In the genomic region with DNA sequence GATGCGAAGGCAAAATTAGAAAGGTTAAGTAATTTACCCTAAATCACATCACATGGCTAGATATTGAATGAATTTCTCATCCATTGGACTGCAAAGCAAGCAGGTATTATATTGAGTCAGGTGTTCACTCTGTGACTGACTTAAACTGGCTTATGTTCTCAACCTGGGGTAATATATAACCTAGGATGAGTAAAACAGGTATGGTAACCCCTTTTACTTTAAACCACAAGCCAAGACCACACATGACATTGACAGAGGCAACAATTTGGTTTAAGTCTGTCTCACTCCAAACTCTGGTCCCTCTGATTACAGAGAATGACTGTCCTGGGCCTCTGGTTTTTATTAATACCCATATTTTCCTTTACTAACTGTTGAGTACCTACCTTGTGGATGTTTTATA, we compare ENCODE assay signal across 27 cellular contexts.
DNase-seq lines count a peak whose midpoint lies in the region; ATAC-seq and FAIRE-seq lines count a peak whose summit lies in the region.
"Had no signal": no experiment of that assay in that cellular context is flagged by ENCODE, and none has a peak within 500 bp of the region (broad histone marks: within the 10 kb centered on the region; RNA-seq: fewer than 3 reads in every experiment).

No MANE protein-coding gene starts in this region.

- no peaks in the 10 kb centered on the region for H3K9me3 ChIP-seq in effector memory CD4-positive, alpha-beta T cell (ENCODE audit: control insufficient read depth, low read length)
- H3K9me3 ChIP-seq: BLaER1 treated with 17β-estradiol and CSF1 and Interleukin-3, amounts not matched to agents 10 nM and 100 nM; Caco-2; HAP-1; mucosa of descending colon; right lobe of liver; upper lobe of left lung had no signal

- FAIRE-seq in HTR-8/SVneo (lab: Jason Lieb, UNC), result no peak

- no peaks in the 10 kb centered on the region for H3K27me3 ChIP-seq in effector memory CD4-positive, alpha-beta T cell (replicated peaks; ENCODE audit: control insufficient read depth, insufficient read depth, low read length, poor library complexity, severe bottlenecking)
- H3K27me3 ChIP-seq: BLaER1 treated with 17β-estradiol and CSF1 and Interleukin-3, amounts not matched to agents 10 nM and 100 nM; right lobe of liver; upper lobe of left lung had no signal

- DNase-seq in HK-2 (ENCODE audit: unreplicated experiment) (no peak), HTR-8/SVneo (ENCODE audit: insufficient read length, low spot score) (no peak)
- DNase-seq in effector memory CD4-positive, alpha-beta T cell, result no peak
- DNase-seq: ACHN; activated effector memory CD4-positive, alpha-beta T cell treated with anti-CD3 and anti-CD28 coated beads, Interleukin-2, amount 50 U/mL, for 16 hours; Caco-2; cerebellar nuclear complex; immature natural killer cell; mucosa of descending colon; NCI-H1092; NCI-H2081; NCI-H345; NCI-H82; nephron progenitor cell; right lobe of liver; stimulated activated CD8-positive, alpha-beta memory T cell treated with anti-CD3 and anti-CD28 coated beads, Interleukin-4, amount 100 ng/mL, for 48 hours; upper lobe of left lung had no signal

- no peaks in the 10 kb centered on the region for H3K4me1 ChIP-seq in effector memory CD4-positive, alpha-beta T cell (ENCODE audit: control insufficient read depth, insufficient read depth, low read length, poor library complexity, severe bottlenecking)
- H3K4me1 ChIP-seq: BLaER1 treated with 17β-estradiol and CSF1 and Interleukin-3, amounts not matched to agents 10 nM and 100 nM; Caco-2; HAP-1; parathyroid adenoma; right lobe of liver; upper lobe of left lung had no signal

- no peak overlapping the region for H3K27ac ChIP-seq in effector memory CD4-positive, alpha-beta T cell (ENCODE audit: insufficient read depth, low read length, poor library complexity, severe bottlenecking)
- H3K27ac ChIP-seq: BLaER1 treated with 17β-estradiol and CSF1 and Interleukin-3, amounts not matched to agents 10 nM and 100 nM; KMS-11; parathyroid adenoma; right lobe of liver; upper lobe of left lung had no signal

- H3K36me3 ChIP-seq in effector memory CD4-positive, alpha-beta T cell (ENCODE audit: control insufficient read depth, insufficient read depth, low read length), result no peaks in the 10 kb centered on the region
- H3K36me3 ChIP-seq: BLaER1 treated with 17β-estradiol and CSF1 and Interleukin-3, amounts not matched to agents 10 nM and 100 nM; HAP-1; right lobe of liver; upper lobe of left lung had no signal

- no peak overlapping the region for H3K4me3 ChIP-seq in effector memory CD4-positive, alpha-beta T cell (ENCODE audit: insufficient read depth, low read depth, low read length, poor library complexity, severe bottlenecking)
- H3K4me3 ChIP-seq: BLaER1 treated with 17β-estradiol and CSF1 and Interleukin-3, amounts not matched to agents 10 nM and 100 nM; HAP-1; mucosa of descending colon; right lobe of liver; upper lobe of left lung had no signal

- peak; percentile 94 for ATAC-seq in GM18511 (IDR thresholded peaks at IDR 0.05; ENCODE audit: unreplicated experiment)
- ATAC-seq in GM19438 (IDR thresholded peaks at IDR 0.05; ENCODE audit: low read depth, unreplicated experiment), result peak; percentile 94
- peak; percentile 94 for ATAC-seq in HG02759 (IDR thresholded peaks at IDR 0.05; ENCODE audit: unreplicated experiment)
- ATAC-seq in HG03378 (IDR thresholded peaks at IDR 0.05; ENCODE audit: unreplicated experiment), result peak; percentile 69
- ATAC-seq in GM21360 (IDR thresholded peaks at IDR 0.05; ENCODE audit: unreplicated experiment), result no peak
- ATAC-seq: mucosa of descending colon, right lobe of liver, Right ventricle myocardium inferior had no signal
